ENCODE assay signal across 15 cellular contexts in genomic region chr3:97958796-97959195, GRCh38. TPM values are rescaled to one million over a fixed set of nuclear protein-coding genes. Genes with fewer than 3 reads are reported as not detected.
DNase-seq lines count a peak whose midpoint lies in the region; TF ChIP-seq lines count a peak whose summit lies in the region.
"Had no signal": no experiment of that assay in that cellular context is flagged by ENCODE, and none has a peak within 500 bp of the region (broad histone marks: within the 10 kb centered on the region; RNA-seq: fewer than 3 reads in every experiment).

No MANE protein-coding gene starts in this region.

- H3K9me3 Mint-ChIP-seq in HFFc6 (no peaks in the 10 kb centered on the region), progenitor cell of endocrine pancreas (ENCODE audit: low read depth) (no peaks in the 10 kb centered on the region)
- H3K9me3 Mint-ChIP-seq: GM23338 had no signal

- H3K4me3 Mint-ChIP-seq in HFFc6 (no peak overlapping the region), progenitor cell of endocrine pancreas (ENCODE audit: low read depth) (no peak overlapping the region)
- H3K4me3 Mint-ChIP-seq: CD8-positive, alpha-beta memory T cell; GM23338 had no signal

- DNase-seq in HFFc6, result no peak
- peak; percentile 32 for DNase-seq in astrocyte of the hippocampus (ENCODE audit: low read depth, low spot score)
- no peak for DNase-seq in H7
- DNase-seq in progenitor cell of endocrine pancreas (ENCODE audit: low spot score, unreplicated experiment), result no peak
- no peak for DNase-seq in NOMO-1 (lab: John Stamatoyannopoulos, UW; ENCODE audit: unreplicated experiment in 2 of 2)
- DNase-seq: BE2C; CD8-positive, alpha-beta memory T cell; MG63; NCI-H1105 treated with DMSO at 0.1 percent for 48 hours; NCI-H187 had no signal

- H3K4me3 ChIP-seq in BLaER1 treated with 17β-estradiol and CSF1 and Interleukin-3, amounts not matched to agents 10 nM and 100 nM, result no peak overlapping the region
- H3K4me3 ChIP-seq in stomach smooth muscle (ENCODE audit: low read length in 2 of 2) (no peak overlapping the region), H7 (ENCODE audit: insufficient read depth, low read depth, low read length) (no peak overlapping the region)
- H3K4me3 ChIP-seq: GM23338, K562, MG63 had no signal

- peaks cover 0 to 40% (median 19%) of the 10 kb centered on the region in 11 experiments; a peak in 13 of 22 replicates for H4K20me1 ChIP-seq in BLaER1 treated with 17β-estradiol and CSF1 and Interleukin-3, amounts not matched to agents 10 nM and 100 nM

- no peaks in the 10 kb centered on the region for H3K9me3 ChIP-seq in BLaER1 treated with 17β-estradiol and CSF1 and Interleukin-3, amounts not matched to agents 10 nM and 100 nM (replicated peaks in 1 of 11)
- H3K9me3 ChIP-seq in stomach smooth muscle (ENCODE audit: control insufficient read depth in 2 of 2, low read length in 2 of 2), result no peaks in the 10 kb centered on the region
- H3K9me3 ChIP-seq: BE2C, MG63 had no signal

- H3K27me3 ChIP-seq in BLaER1 treated with 17β-estradiol and CSF1 and Interleukin-3, amounts not matched to agents 10 nM and 100 nM, result no peaks in the 10 kb centered on the region
- H3K27me3 ChIP-seq in stomach smooth muscle (ENCODE audit: control insufficient read depth in 1 of 2, insufficient read depth in 2 of 2, low read length in 2 of 2) (no peaks in the 10 kb centered on the region), H7 (ENCODE audit: control insufficient read depth, insufficient read depth, low read length) (no peaks in the 10 kb centered on the region)
- H3K27me3 ChIP-seq: BE2C, MG63 had no signal

- no peaks in the 10 kb centered on the region; the same call in 1 of the 2 replicates for H3K27me3 Mint-ChIP-seq in HFFc6 (ENCODE audit: insufficient read depth)
- peaks cover 12% of the 10 kb centered on the region for H3K27me3 Mint-ChIP-seq in progenitor cell of endocrine pancreas
- H3K27me3 Mint-ChIP-seq: CD8-positive, alpha-beta memory T cell had no signal

- H3K27ac ChIP-seq in BLaER1 treated with 17β-estradiol and CSF1 and Interleukin-3, amounts not matched to agents 10 nM and 100 nM, result no peak overlapping the region; a peak in 2 of 22 replicates
- H3K27ac ChIP-seq in stomach smooth muscle (ENCODE audit: low read length), result peak overlapping the region; percentile 31
- H3K27ac ChIP-seq: RWPE1 had no signal

- peak overlapping the region in 7 of 11 experiments; percentile 16 to 54 (median 44); a peak in 13 of 22 replicates for H3K4me2 ChIP-seq in BLaER1 treated with 17β-estradiol and CSF1 and Interleukin-3, amounts not matched to agents 10 nM and 100 nM
- H3K4me2 ChIP-seq: GM23338 had no signal

- H3K9ac ChIP-seq in BLaER1 treated with 17β-estradiol and CSF1 and Interleukin-3, amounts not matched to agents 10 nM and 100 nM, result no peak overlapping the region
- H3K9ac ChIP-seq in stomach smooth muscle (ENCODE audit: low read length in 2 of 2), result no peak overlapping the region

- H3K36me3 ChIP-seq in BLaER1 treated with 17β-estradiol and CSF1 and Interleukin-3, amounts not matched to agents 10 nM and 100 nM, result peaks cover 63 to 100% (median 94%) of the 10 kb centered on the region in 11 experiments
- H3K36me3 ChIP-seq in stomach smooth muscle (ENCODE audit: control insufficient read depth in 2 of 2, insufficient read depth in 2 of 2, low read length in 2 of 2), result peaks cover 4 to 18% of the 10 kb centered on the region in 2 donors
- peaks cover 2% of the 10 kb centered on the region for H3K36me3 ChIP-seq in H7 (replicated peaks; ENCODE audit: control insufficient read depth, insufficient read depth, low read length)

- H3K27ac Mint-ChIP-seq in HFFc6, result peak overlapping the region; percentile 67
- no peak overlapping the region for H3K27ac Mint-ChIP-seq in progenitor cell of endocrine pancreas
- H3K27ac Mint-ChIP-seq: GM23338 had no signal

- peaks cover 16 to 25% (median 20%) of the 10 kb centered on the region in 10 experiments for H3K4me1 ChIP-seq in BLaER1 treated with 17β-estradiol and CSF1 and Interleukin-3, amounts not matched to agents 10 nM and 100 nM
- peaks cover 5% of the 10 kb centered on the region for H3K4me1 ChIP-seq in stomach smooth muscle (ENCODE audit: control insufficient read depth, insufficient read depth, low read length)
- H3K4me1 ChIP-seq: BE2C had no signal

- H3K36me3 Mint-ChIP-seq in HFFc6 (ENCODE audit: low read depth) (peaks cover 15% of the 10 kb centered on the region; the same call in 1 of the 2 replicates), progenitor cell of endocrine pancreas (ENCODE audit: insufficient read depth) (peaks cover 4% of the 10 kb centered on the region)

- peaks cover 19% of the 10 kb centered on the region for H3K4me1 Mint-ChIP-seq in HFFc6 (ENCODE audit: low read depth)
- H3K4me1 Mint-ChIP-seq in progenitor cell of endocrine pancreas (ENCODE audit: low read depth), result peaks cover 5% of the 10 kb centered on the region

- TF ChIP-seq CTCF in HFFc6 (IDR thresholded peaks at IDR 0.05) (no peak), progenitor cell of endocrine pancreas (IDR thresholded peaks at IDR 0.05; ENCODE audit: unreplicated experiment) (no peak)

RNA-seq across cellular contexts. Expression of gene RIOX2, which starts 13.4 kb away (rescaled TPM):
- 10 to 100 TPM; 27.3 to 38.4 (median 31.3) TPM for total RNA-seq in HFFc6 (2021; fragmentation: NEBNext Ultra II Directional; extraction: Animal tissue kit (Norgen Biotek cat#: 25700))
- total RNA-seq in H7 (2014; rRNA removed; shearing (Covaris generic)), result 12.8 and 14.6 TPM in 2 replicates
- 16.4 and 18.2 TPM in 2 replicates for total RNA-seq in progenitor cell of endocrine pancreas
